25 cellular contexts compared by ENCODE assay signal in the genomic region with DNA sequence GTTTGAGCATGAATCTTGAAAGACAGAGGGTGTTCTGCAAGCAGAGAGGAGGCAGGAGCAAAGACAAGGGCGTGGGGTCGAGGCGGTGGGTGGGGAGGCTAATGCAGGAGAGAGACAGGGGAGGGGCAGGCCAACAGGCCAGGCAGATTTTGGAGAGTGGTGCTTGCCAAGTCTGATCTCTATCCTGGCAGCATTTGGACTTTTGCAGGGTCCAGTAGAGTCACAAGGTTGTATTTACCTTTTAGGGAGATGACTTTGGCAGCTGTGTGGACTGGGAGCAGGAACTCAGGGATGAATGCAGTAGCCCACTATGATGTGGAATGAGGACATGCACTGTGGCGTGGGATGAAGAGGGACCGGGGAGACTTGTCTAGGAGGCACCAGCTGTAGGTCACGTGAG.
"Had no signal": no experiment of that assay in that cellular context is flagged by ENCODE, and none has a peak within 500 bp of the region (broad histone marks: within the 10 kb centered on the region; RNA-seq: fewer than 3 reads in every experiment).

No MANE protein-coding gene starts in this region.

- H3K27ac ChIP-seq: adrenal gland, esophagus muscularis mucosa, thoracic aorta, upper lobe of left lung had no signal

- H3K27ac Mint-ChIP-seq: activated CD8-positive, alpha-beta memory T cell treated with anti-CD3 and anti-CD28 coated beads, Interleukin-2, amount 10 ng/mL, durations not matched to agents 7 days and 5 days; activated naive CD8-positive, alpha-beta T cell; memory B cell; nephron progenitor cell; stimulated activated memory B cell treated with anti-CD40 and anti-IgM and Interleukin-4, amounts not matched to agents 10 μg/mL and 1 μg/mL and 100 μg/mL, for 72 hours; WTC11 had no signal

- DNase-seq: activated CD4-positive, alpha-beta T cell treated with anti-CD3 and anti-CD28 coated beads, Interleukin-2, amount 50 U/mL, for 48 hours; activated CD8-positive, alpha-beta memory T cell treated with anti-CD3 and anti-CD28 coated beads, Interleukin-2, amount 10 ng/mL, durations not matched to agents 7 days and 5 days; activated gamma-delta T cell treated with Interleukin-2 at 50 U/mL for 16 hours; activated T-cell treated with anti-CD3 and anti-CD28 coated beads for 4 hours; adrenal gland; brain microvascular endothelial cell; central memory CD4-positive, alpha-beta T cell; effector memory CD4-positive, alpha-beta T cell; hippocampal formation; kidney glomerular epithelial cell; nephron progenitor cell; nucleus accumbens; small intestine; stimulated activated CD4-positive, alpha-beta T cell treated with anti-CD3 and anti-CD28 coated beads, Interleukin-2, amount 100 ng/mL, for 24 hours; T-helper 1 cell; T-helper 9 cell; upper lobe of left lung had no signal

- H3K9me3 Mint-ChIP-seq: memory B cell; stimulated activated memory B cell treated with anti-CD40 and anti-IgM and Interleukin-4, amounts not matched to agents 10 μg/mL and 1 μg/mL and 100 μg/mL, for 72 hours had no signal

- H3K4me1 ChIP-seq: adrenal gland, ascending aorta had no signal

- H3K9me3 ChIP-seq: adrenal gland, ascending aorta, esophagus muscularis mucosa, thoracic aorta, upper lobe of left lung had no signal

- H3K4me3 Mint-ChIP-seq: activated CD8-positive, alpha-beta memory T cell treated with anti-CD3 and anti-CD28 coated beads, Interleukin-2, amount 10 ng/mL, durations not matched to agents 7 days and 5 days; activated naive CD8-positive, alpha-beta T cell; memory B cell; nephron progenitor cell; stimulated activated memory B cell treated with anti-CD40 and anti-IgM and Interleukin-4, amounts not matched to agents 10 μg/mL and 1 μg/mL and 100 μg/mL, for 72 hours; WTC11 had no signal

- ATAC-seq: activated CD8-positive, alpha-beta memory T cell treated with anti-CD3 and anti-CD28 coated beads, Interleukin-2, amount 10 ng/mL, durations not matched to agents 7 days and 5 days; sciatic nerve; stimulated activated memory B cell treated with anti-CD40 and anti-IgM and Interleukin-4, amounts not matched to agents 10 μg/mL and 1 μg/mL and 100 μg/mL, for 72 hours; WTC11 had no signal

- H3K4me1 Mint-ChIP-seq: nephron progenitor cell; stimulated activated memory B cell treated with anti-CD40 and anti-IgM and Interleukin-4, amounts not matched to agents 10 μg/mL and 1 μg/mL and 100 μg/mL, for 72 hours; WTC11 had no signal

- H3K4me3 ChIP-seq: adrenal gland, ascending aorta, esophagus muscularis mucosa, thoracic aorta, upper lobe of left lung had no signal

- H3K27me3 ChIP-seq: adrenal gland, ascending aorta, brain microvascular endothelial cell, esophagus muscularis mucosa, upper lobe of left lung had no signal

- H3K27me3 Mint-ChIP-seq: activated CD8-positive, alpha-beta memory T cell treated with anti-CD3 and anti-CD28 coated beads, Interleukin-2, amount 10 ng/mL, durations not matched to agents 7 days and 5 days; activated naive CD8-positive, alpha-beta T cell; memory B cell; stimulated activated memory B cell treated with anti-CD40 and anti-IgM and Interleukin-4, amounts not matched to agents 10 μg/mL and 1 μg/mL and 100 μg/mL, for 72 hours had no signal
